Comparison of ENCODE assay signal across 11 cellular contexts in the genomic region with DNA sequence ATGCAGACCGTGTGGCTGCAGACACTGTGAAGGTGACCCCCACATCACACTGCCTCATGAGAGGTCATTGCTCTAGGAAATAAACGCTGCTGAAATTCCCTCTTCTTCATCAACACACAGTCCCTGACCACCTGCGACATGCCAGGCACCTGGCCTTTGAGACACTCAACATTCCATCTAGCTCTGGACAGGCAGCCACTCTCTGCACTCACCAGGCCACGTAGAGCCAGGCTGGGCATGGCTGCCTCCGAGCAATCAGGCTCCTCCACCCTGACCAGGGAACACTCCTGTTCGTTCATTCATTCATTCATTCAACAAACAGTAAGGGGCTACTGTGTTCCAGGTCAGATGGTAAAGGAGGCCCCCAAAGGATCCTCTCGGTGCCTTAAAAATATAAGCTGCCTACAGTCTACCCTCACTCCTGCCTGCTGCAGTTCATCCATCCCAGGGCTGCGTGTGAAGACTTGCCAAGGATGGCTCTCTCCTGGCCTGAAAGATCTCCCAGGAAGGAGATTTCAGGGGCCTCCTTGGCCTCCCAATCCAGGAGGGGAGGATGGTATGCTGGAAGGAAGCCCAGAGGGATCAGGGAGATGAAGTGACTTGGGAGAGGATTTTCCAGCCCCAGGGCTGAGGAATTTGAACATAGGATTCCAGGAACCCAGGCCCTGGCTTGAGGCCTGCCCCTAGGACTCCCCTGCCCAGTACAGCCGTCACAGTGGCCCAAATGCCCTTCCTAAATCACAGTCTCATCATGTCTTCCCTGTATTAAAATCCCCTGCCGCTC.
A peak's percentile ranks its signal among the peaks of the same experiment; 100 is the strongest.
DNase-seq lines count a peak whose midpoint lies in the region; ATAC-seq, FAIRE-seq and TF ChIP-seq lines count a peak whose summit lies in the region.
"Had no signal": no experiment of that assay in that cellular context is flagged by ENCODE, and none has a peak within 500 bp of the region (broad histone marks: within the 10 kb centered on the region; RNA-seq: fewer than 3 reads in every experiment).

No MANE protein-coding gene starts in this region.

- no peak for ATAC-seq in T-cell (replicated peaks in 1 of 4)

- no peaks in the 10 kb centered on the region for H3K9me3 Mint-ChIP-seq in T-cell

- FAIRE-seq in D721Med (lab: Jason Lieb, UNC) = no peak
- FAIRE-seq: pancreas had no signal

- in situ Hi-C loops in G401 (cut with HindIII; ENCODE audit: low sequenced_read_pairs) = no loop called here

- H3K27ac ChIP-seq in colonic mucosa = peak overlapping the region; percentile 68
- H3K27ac ChIP-seq in liver (ENCODE audit: low read depth in 1 of 2, low read length in 2 of 2) = peak overlapping the region; percentile 95 to 99
- H3K27ac ChIP-seq in subcutaneous abdominal adipose tissue (ENCODE audit: low read depth, low read length) = peak overlapping the region; percentile 99

- H3K27ac Mint-ChIP-seq in T-cell = no peak overlapping the region

- H3K27me3 Mint-ChIP-seq in T-cell = peaks cover 11 to 13% of the 10 kb centered on the region in 2 donors

- DNase-seq in HCEC 1CT = peak; percentile 45
- no peak for DNase-seq in colonic mucosa
- DNase-seq in D721Med (ENCODE audit: insufficient read length, low spot score) = no peak
- DNase-seq in G401 (ENCODE audit: low spot score) = no peak
- DNase-seq in T-cell = no peak
- no peak for DNase-seq in activated naive CD4-positive, alpha-beta T cell treated with anti-CD3 and anti-CD28 coated beads, Interleukin-2, amount 50 U/mL, for 16 hours
- DNase-seq: hippocampal formation, NCI-H2081 treated with DMSO at 0.1 percent for 48 hours had no signal

- H3K4me3 ChIP-seq in colonic mucosa (no peak overlapping the region), liver (ENCODE audit: low read depth in 1 of 3, low read length in 3 of 3) (no peak overlapping the region), subcutaneous abdominal adipose tissue (ENCODE audit: low read depth in 1 of 5, low read length in 5 of 5) (peak overlapping the region; percentile 6 to 99 (median 67))

- CTCF ChIA-PET in T-cell (lab: Charles Lee) = no interaction called here

- H3K9ac ChIP-seq in colonic mucosa (ENCODE audit: low read depth in 2 of 2, low read length in 2 of 2) (peak overlapping the region in 1 of 2 donors; percentile 58), liver (ENCODE audit: low read depth in 1 of 2, low read length in 2 of 2) (peak overlapping the region in 1 of 2 donors; percentile 44), subcutaneous abdominal adipose tissue (ENCODE audit: low read length in 5 of 5) (peak overlapping the region in 4 of 5 donors; percentile 48 to 78 (median 59))

- H3K36me3 ChIP-seq in colonic mucosa = no peaks in the 10 kb centered on the region
- H3K36me3 ChIP-seq in liver (ENCODE audit: control insufficient read depth in 4 of 4, insufficient read depth in 3 of 4, low read depth in 1 of 4, low read length in 3 of 4) = no peaks in the 10 kb centered on the region
- peaks cover 5 to 50% (median 12%) of the 10 kb centered on the region in 5 donors for H3K36me3 ChIP-seq in subcutaneous abdominal adipose tissue (ENCODE audit: control insufficient read depth in 5 of 5, insufficient read depth in 5 of 5, low read length in 5 of 5)
- H3K36me3 ChIP-seq: pancreas had no signal

- no peaks in the 10 kb centered on the region for H3K36me3 Mint-ChIP-seq in T-cell

- intact Hi-C loops in colonic mucosa (cut with DNase I) = no loop called here

- no peaks in the 10 kb centered on the region for H3K9me3 ChIP-seq in colonic mucosa
- H3K9me3 ChIP-seq in liver (ENCODE audit: control insufficient read depth in 4 of 4, low read length in 3 of 4) = no peaks in the 10 kb centered on the region
- no peaks in the 10 kb centered on the region for H3K9me3 ChIP-seq in subcutaneous abdominal adipose tissue (ENCODE audit: control insufficient read depth in 5 of 5, low read length in 5 of 5)
- H3K9me3 ChIP-seq: pancreas had no signal

- TF ChIP-seq RAD21 in liver (IDR thresholded peaks at IDR 0.05) = no peak

- no peak overlapping the region for H3K4me3 Mint-ChIP-seq in T-cell

- no peaks in the 10 kb centered on the region for H3K4me1 Mint-ChIP-seq in T-cell

- TF ChIP-seq CTCF in colonic mucosa (IDR thresholded peaks at IDR 0.05) = no peak
- TF ChIP-seq CTCF in liver (IDR thresholded peaks at IDR 0.05; ENCODE audit: low read depth, low read length, missing input control) = no peak
- TF ChIP-seq CTCF in D721Med (IDR thresholded peaks at IDR 0.05; ENCODE audit: insufficient read depth, missing control alignments) = no peak

- POLR2A ChIA-PET in T-cell (lab: Charles Lee) = no interaction called here

- H3K4me1 ChIP-seq in colonic mucosa (no peaks in the 10 kb centered on the region), liver (ENCODE audit: control insufficient read depth in 4 of 4, insufficient read depth in 4 of 4, low read length in 3 of 4) (peaks cover 36 to 100% (median 94%) of the 10 kb centered on the region in 4 donors), subcutaneous abdominal adipose tissue (ENCODE audit: control insufficient read depth in 5 of 5, insufficient read depth in 5 of 5, low read length in 5 of 5) (peaks cover 54 to 100% (median 100%) of the 10 kb centered on the region in 5 donors)

- 40% methylated on average over 10 of the region's 10 CpGs for WGBS in liver

- no peaks in the 10 kb centered on the region for H3K27me3 ChIP-seq in colonic mucosa
- no peaks in the 10 kb centered on the region for H3K27me3 ChIP-seq in liver (ENCODE audit: control insufficient read depth in 4 of 4, insufficient read depth in 4 of 4, low read length in 3 of 4)
- no peaks in the 10 kb centered on the region for H3K27me3 ChIP-seq in subcutaneous abdominal adipose tissue (ENCODE audit: control insufficient read depth in 5 of 5, insufficient read depth in 4 of 5, low read length in 5 of 5)
- H3K27me3 ChIP-seq: pancreas had no signal

TF ChIP-seq in liver, 16 proteins besides CTCF, POLR2A, EP300 and RAD21:
- TF ChIP-seq GABPA (IDR thresholded peaks at IDR 0.05 in 1 of 2, conservative IDR thresholded peaks at IDR 0.05 in 1 of 2) (no peak), RXRA (IDR thresholded peaks at IDR 0.05) (peak in 1 of 2 donors; percentile 20), FOXA2 (IDR thresholded peaks at IDR 0.05) (no peak)
TF ChIP-seq in liver: peak in this region for 1.

Comparison
In these comparisons a context has a peak if more than half of its experiments do, and no peak if none do; other contexts are left out.
1. H3K4me3 ChIP-seq: peak in subcutaneous abdominal adipose tissue (5 of 5); none in colonic mucosa (single experiment) and liver (0 of 3).
2. Peak in every context shown above with its lines, with median percentiles within 50 percentile points of each other: H3K27ac ChIP-seq.